Comparison of ENCODE assay signal across 17 cellular contexts in genomic region chr2:43430489-43430888, GRCh38.
"Had no signal": no experiment of that assay in that cellular context is flagged by ENCODE, and none has a peak within 500 bp of the region (broad histone marks: within the 10 kb centered on the region; RNA-seq: fewer than 3 reads in every experiment).

No MANE protein-coding gene starts in this region.

- H3K9me3 Mint-ChIP-seq: activated naive CD8-positive, alpha-beta T cell treated with anti-CD3 and anti-CD28 coated beads for 36 hours; effector memory CD8-positive, alpha-beta T cell had no signal

- ATAC-seq: body of pancreas; effector memory CD8-positive, alpha-beta T cell; mucosa of descending colon had no signal

- H3K9me3 ChIP-seq: mucosa of descending colon, prostate gland, testis had no signal

- H3K27me3 ChIP-seq: body of pancreas, testis had no signal

- FAIRE-seq: kidney had no signal

- H3K27ac ChIP-seq: body of pancreas, prostate gland, testis had no signal

- H3K36me3 ChIP-seq: prostate gland had no signal

- H3K27me3 Mint-ChIP-seq: activated naive CD8-positive, alpha-beta T cell treated with anti-CD3 and anti-CD28 coated beads for 36 hours; effector memory CD8-positive, alpha-beta T cell; memory B cell; naive B cell had no signal

- H3K27ac Mint-ChIP-seq: activated naive CD8-positive, alpha-beta T cell treated with anti-CD3 and anti-CD28 coated beads for 36 hours; memory B cell had no signal

- H3K4me3 Mint-ChIP-seq: activated naive CD8-positive, alpha-beta T cell treated with anti-CD3 and anti-CD28 coated beads for 36 hours; effector memory CD8-positive, alpha-beta T cell; memory B cell; naive B cell; neural crest cell had no signal

- DNase-seq: activated CD4-positive, alpha-beta T cell treated with anti-CD3 and anti-CD28 coated beads, Interleukin-2, amount 50 U/mL, for 48 hours; activated naive CD8-positive, alpha-beta T cell treated with anti-CD3 and anti-CD28 coated beads for 36 hours; amygdala; body of pancreas; caudate nucleus; effector memory CD8-positive, alpha-beta T cell; foreskin fibroblast; kidney; mucosa of descending colon; naive B cell; right cardiac atrium; stimulated activated CD4-positive, alpha-beta T cell treated with anti-CD3 and anti-CD28 coated beads, Interleukin-15, amount 100 ng/mL, for 24 hours; stimulated activated CD4-positive, alpha-beta T cell treated with anti-CD3 and anti-CD28 coated beads, Interleukin-2, amount 100 ng/mL, for 48 hours; testis had no signal

- H3K4me3 ChIP-seq: body of pancreas, mucosa of descending colon, prostate gland, testis had no signal
